In the genomic region with DNA sequence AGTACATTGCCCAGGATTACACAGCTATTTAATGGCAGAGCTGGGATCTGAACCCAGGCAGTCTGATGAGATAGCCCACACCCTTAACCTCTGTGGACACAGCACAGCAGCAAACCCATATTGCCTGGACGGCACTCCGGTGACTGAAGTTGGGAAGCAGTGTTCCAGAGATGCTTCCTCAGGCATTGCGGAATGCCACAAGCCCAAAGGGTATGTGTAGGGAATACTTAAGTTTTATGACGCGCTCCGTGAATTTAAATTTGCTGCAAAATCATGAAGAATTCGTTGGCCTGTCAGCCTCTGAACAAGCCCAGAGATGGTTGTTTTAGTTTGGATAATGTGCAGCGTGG, we compare ENCODE assay signal across 34 cellular contexts.
"Had no signal": no experiment of that assay in that cellular context is flagged by ENCODE, and none has a peak within 500 bp of the region (broad histone marks: within the 10 kb centered on the region; RNA-seq: fewer than 3 reads in every experiment).

No MANE protein-coding gene starts in this region.

- H3K36me3 Mint-ChIP-seq: activated naive CD8-positive, alpha-beta T cell treated with anti-CD3 and anti-CD28 coated beads, Interleukin-2, amount 10 ng/mL, durations not matched to agents 7 days and 5 days had no signal

- DNase-seq: activated CD4-positive, alpha-beta T cell treated with anti-CD3 and anti-CD28 coated beads for 1 hour; activated CD4-positive, alpha-beta T cell treated with anti-CD3 and anti-CD28 coated beads for 48 hours; activated CD4-positive, CD25-positive, alpha-beta regulatory T cell; activated CD8-positive, alpha-beta T cell treated with anti-CD3 and anti-CD28 coated beads for 36 hours; activated gamma-delta T cell; activated naive CD4-positive, alpha-beta T cell treated with Interleukin-2 at 50 U/mL for 16 hours; activated naive CD8-positive, alpha-beta T cell treated with anti-CD3 and anti-CD28 coated beads, Interleukin-2, amount 10 ng/mL, durations not matched to agents 7 days and 5 days; activated T-cell treated with anti-CD3 and anti-CD28 coated beads, Interleukin-2, amount 50 U/mL, for 1 hour; amygdala; Karpas-422; KBM-7; NCI-H1105; NCI-H1436 treated with DMSO at 0.1 percent for 48 hours; NCI-H187; NCI-H2029 treated with DMSO at 0.1 percent for 48 hours; NCI-H2107; NCI-H2171; NCI-H510A; NCI-H526; NCI-H748 treated with DMSO at 0.1 percent for 48 hours; NK-92 treated with Interleukin-12 subunit alpha and Interleukin-12 subunit beta, amount 100 ng/mL, for 24 hours; PC-9; SW 1271; T-helper 1 cell; T-helper 2 cell; T-helper 9 cell had no signal

- H3K4me3 ChIP-seq: ascending aorta, cardiac muscle cell, PC-9 had no signal

- H3K4me1 ChIP-seq: ascending aorta had no signal

- H3K9me3 Mint-ChIP-seq: activated naive CD4-positive, alpha-beta T cell treated with anti-CD3 and anti-CD28 coated beads, Interleukin-2, amount 50 U/mL, for 24 hours; activated T-helper 2 cell treated with anti-CD3 and anti-CD28 coated beads, Interferon-gamma antibody, Interleukin-2, Interleukin-4, amounts not matched to agents 10 μg/mL and 5 μg/mL and 100 μg/mL, durations not matched to agents 14 hours and 24 hours and 36 hours; central memory CD8-positive, alpha-beta T cell had no signal

- H3K27me3 Mint-ChIP-seq: activated naive CD4-positive, alpha-beta T cell treated with anti-CD3 and anti-CD28 coated beads, Interleukin-2, amount 50 U/mL, for 24 hours had no signal

- H3K9me3 ChIP-seq: ascending aorta had no signal

- H3K36me3 ChIP-seq: ascending aorta, cardiac muscle cell had no signal

- ATAC-seq: activated CD8-positive, alpha-beta T cell treated with anti-CD3 and anti-CD28 coated beads for 36 hours; Right ventricle myocardium inferior had no signal

- H3K4me1 Mint-ChIP-seq: activated naive CD4-positive, alpha-beta T cell treated with anti-CD3 and anti-CD28 coated beads, Interleukin-2, amount 50 U/mL, for 24 hours; activated naive CD8-positive, alpha-beta T cell treated with anti-CD3 and anti-CD28 coated beads, Interleukin-2, amount 10 ng/mL, durations not matched to agents 7 days and 5 days; central memory CD8-positive, alpha-beta T cell had no signal

- H3K27me3 ChIP-seq: ascending aorta, cardiac muscle cell had no signal

- H3K27ac Mint-ChIP-seq: activated CD8-positive, alpha-beta T cell treated with anti-CD3 and anti-CD28 coated beads for 36 hours; activated naive CD4-positive, alpha-beta T cell treated with anti-CD3 and anti-CD28 coated beads, Interleukin-2, amount 50 U/mL, for 24 hours; activated naive CD8-positive, alpha-beta T cell treated with anti-CD3 and anti-CD28 coated beads, Interleukin-2, amount 10 ng/mL, durations not matched to agents 7 days and 5 days; activated T-helper 2 cell treated with anti-CD3 and anti-CD28 coated beads, Interferon-gamma antibody, Interleukin-2, Interleukin-4, amounts not matched to agents 10 μg/mL and 5 μg/mL and 100 μg/mL, durations not matched to agents 14 hours and 24 hours and 36 hours had no signal

- H3K27ac ChIP-seq: ascending aorta, cardiac muscle cell, PC-9, RWPE1, VCaP had no signal

- H3K4me3 Mint-ChIP-seq: activated CD8-positive, alpha-beta T cell treated with anti-CD3 and anti-CD28 coated beads for 36 hours; activated naive CD4-positive, alpha-beta T cell treated with anti-CD3 and anti-CD28 coated beads, Interleukin-2, amount 50 U/mL, for 24 hours; activated naive CD8-positive, alpha-beta T cell treated with anti-CD3 and anti-CD28 coated beads, Interleukin-2, amount 10 ng/mL, durations not matched to agents 7 days and 5 days; central memory CD8-positive, alpha-beta T cell had no signal
